7 cellular contexts compared by ENCODE assay signal in the genomic region with DNA sequence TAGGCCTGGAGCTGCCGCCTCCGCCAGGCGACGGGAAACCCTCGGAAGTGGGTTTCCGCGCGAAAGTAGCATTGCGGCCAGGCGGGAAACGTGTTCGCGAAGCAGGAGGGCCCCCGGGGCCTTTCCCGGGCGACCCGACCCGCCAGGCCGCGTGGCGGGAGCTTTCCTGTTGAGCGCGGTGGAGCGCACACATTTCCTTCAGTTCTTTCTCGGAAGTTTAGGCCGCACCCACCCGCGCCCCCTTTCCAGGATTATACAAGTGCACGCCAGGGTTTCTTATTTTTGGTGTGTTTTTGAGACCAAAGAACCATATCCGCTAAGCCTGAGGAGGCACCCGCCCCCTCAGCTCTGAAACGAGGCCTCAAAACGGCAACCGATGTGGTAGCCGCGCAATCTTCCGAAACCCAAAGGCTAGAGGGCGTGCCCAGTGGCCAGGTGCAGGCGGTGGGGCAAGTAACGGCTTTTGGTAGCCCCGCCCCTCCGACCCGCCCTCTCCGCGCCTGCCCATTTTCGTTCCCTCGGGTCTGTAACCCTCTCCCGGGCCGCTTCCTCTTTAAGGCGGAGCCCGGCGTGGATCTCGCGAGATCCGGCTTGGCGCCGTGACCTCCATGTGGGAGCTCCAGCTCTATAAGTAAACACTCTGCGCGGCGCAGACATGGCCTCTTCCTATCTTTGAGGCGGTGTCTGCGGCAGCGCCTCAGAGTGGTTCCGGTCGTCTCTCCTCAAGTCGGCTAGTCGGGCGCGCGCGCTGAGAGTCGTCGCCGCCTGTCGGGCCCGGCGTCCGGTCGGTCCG. TPM values are rescaled to one million over a fixed set of nuclear protein-coding genes. Genes with fewer than 3 reads are reported as not detected.
DNase-seq lines count a peak whose midpoint lies in the region; ATAC-seq and TF ChIP-seq lines count a peak whose summit lies in the region.

UHRF2 (plus strand) TSS at position 628 of the 793 bp plus-strand sequence. CDS start 292 bp downstream, outside the sequence.

- DNase-seq in NCI-H2029 (lab: John Stamatoyannopoulos, UW) (peak; percentile 90), T-helper 22 cell (ENCODE audit: low read depth) (peak; percentile 99), astrocyte of the cerebellum (ENCODE audit: low read depth) (peak; percentile 91), hepatocyte (ENCODE audit: low spot score) (peak; percentile 98), retina (peak; percentile 97)

- ATAC-seq in GM18505 (IDR thresholded peaks at IDR 0.05; ENCODE audit: unreplicated experiment) (peak; percentile 83), HG02973 (IDR thresholded peaks at IDR 0.05; ENCODE audit: unreplicated experiment) (peak; percentile 84)

- in situ Hi-C loops in astrocyte of the cerebellum (cut with HindIII; ENCODE audit: low sequenced_read_pairs): no loop called here

- H3K9me2 ChIP-seq in hepatocyte (replicated peaks; ENCODE audit: insufficient read depth): no peaks in the 10 kb centered on the region

- H3K4me2 ChIP-seq in hepatocyte: peak within 1 kb of the TSS; percentile 92

- peak; percentile 98 for TF ChIP-seq POLR2A in GM18505 (IDR thresholded peaks at IDR 0.05; ENCODE audit: borderline replicate concordance, extremely low read depth, insufficient read depth, insufficient read length)

- no peaks in the 10 kb centered on the region for H3K27me3 ChIP-seq in hepatocyte

- peak within 1 kb of the TSS; percentile 88 for H2AFZ ChIP-seq in hepatocyte

- peaks cover 43% of the 10 kb centered on the region for H3K79me2 ChIP-seq in hepatocyte

- WGBS in hepatocyte (ENCODE audit: low lambda C conversion rate, missing lambda C conversion rate): 3% methylated on average over 80 of the region's 80 CpGs

- H4K20me1 ChIP-seq in hepatocyte (ENCODE audit: insufficient read depth, poor library complexity, severe bottlenecking): peaks cover 29% of the 10 kb centered on the region

- peak within 1 kb of the TSS; percentile 87 for H3K4me3 ChIP-seq in astrocyte of the cerebellum (ENCODE audit: low read depth, low read length)
- H3K4me3 ChIP-seq in hepatocyte: peak within 1 kb of the TSS; percentile 44

- H3K9me3 ChIP-seq in hepatocyte (ENCODE audit: low read depth): no peaks in the 10 kb centered on the region

- TF ChIP-seq CTCF in astrocyte of the cerebellum (IDR thresholded peaks at IDR 0.05; ENCODE audit: low read depth, low read length, missing control alignments): no peak
- TF ChIP-seq CTCF in hepatocyte (IDR thresholded peaks at IDR 0.05; ENCODE audit: poor library complexity): no peak

- H3K36me3 ChIP-seq in hepatocyte (replicated peaks; ENCODE audit: insufficient read depth, low read depth): no peaks in the 10 kb centered on the region

- peak within 1 kb of the TSS; percentile 79 for H3K27ac ChIP-seq in hepatocyte

- peaks cover 11% of the 10 kb centered on the region for H3K4me1 ChIP-seq in hepatocyte (ENCODE audit: insufficient read depth)

RNA-seq across cellular contexts. Expression of gene UHRF2, which starts in this region (rescaled TPM):
- total RNA-seq in hepatocyte: 40.6 and 42.9 TPM in 2 replicates
- 16.6 TPM in 2 replicates for polyA plus RNA-seq in hepatocyte

Comparison
In these comparisons a context has a peak if more than half of its experiments do, and no peak if none do; other contexts are left out.
1. Peak in every context shown above with its lines: DNase-seq, ATAC-seq, H3K4me3 ChIP-seq and H3K27ac ChIP-seq.